In the genomic region with DNA sequence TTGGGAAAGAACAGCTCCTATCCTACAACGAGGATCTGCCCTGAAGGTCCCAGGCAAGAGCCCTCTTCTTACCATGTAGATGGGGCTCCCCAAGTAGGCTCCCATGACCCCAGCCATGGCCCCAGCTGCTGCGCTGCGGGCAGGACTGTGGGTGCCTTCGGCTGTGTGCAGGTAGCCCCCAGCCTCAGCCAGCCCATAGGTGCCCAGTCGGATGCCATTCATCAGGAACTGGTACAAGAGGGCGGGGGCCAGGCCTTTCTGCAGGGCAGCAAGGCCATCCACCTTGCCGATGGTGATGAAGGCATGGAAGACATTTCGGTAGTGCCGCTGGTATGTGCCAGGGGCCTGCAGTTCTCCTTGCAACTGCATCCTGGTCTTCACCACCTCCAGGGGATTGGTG, we compare ENCODE assay signal across 11 cellular contexts. TPM values are rescaled to one million over a fixed set of nuclear protein-coding genes. Genes with fewer than 3 reads are reported as not detected.
DNase-seq lines count a peak whose midpoint lies in the region; ATAC-seq and TF ChIP-seq lines count a peak whose summit lies in the region.
"Had no signal": no experiment of that assay in that cellular context is flagged by ENCODE, and none has a peak within 500 bp of the region (broad histone marks: within the 10 kb centered on the region; RNA-seq: fewer than 3 reads in every experiment).

No MANE protein-coding gene starts in this region.

- POLR2A ChIA-PET in activated CD4-positive, alpha-beta T cell treated with anti-CD3 and anti-CD28 coated beads, Interleukin-2, amount 10 ng/mL, durations not matched to agents 7 days and 5 days (lab: Charles Lee), result no interaction called here

- CTCF ChIA-PET in activated CD4-positive, alpha-beta T cell treated with anti-CD3 and anti-CD28 coated beads, Interleukin-2, amount 10 ng/mL, durations not matched to agents 7 days and 5 days (lab: Charles Lee), result interaction anchor here (0.6 to 1.6 kb wide), 6 partner anchors 12 to 627 kb away, joined by 3 to 4 read pairs (median 3); no protein-coding TSS in a partner anchor

- H3K27me3 Mint-ChIP-seq in activated CD4-positive, alpha-beta T cell treated with anti-CD3 and anti-CD28 coated beads, Interleukin-2, amount 10 ng/mL, durations not matched to agents 7 days and 5 days, result no peaks in the 10 kb centered on the region
- H3K27me3 Mint-ChIP-seq in glutamatergic neuron (ENCODE audit: unreplicated experiment), result peaks cover 3% of the 10 kb centered on the region

- H3K4me1 Mint-ChIP-seq in activated CD4-positive, alpha-beta T cell treated with anti-CD3 and anti-CD28 coated beads, Interleukin-2, amount 10 ng/mL, durations not matched to agents 7 days and 5 days, result peaks cover 52% of the 10 kb centered on the region
- peaks cover 12% of the 10 kb centered on the region for H3K4me1 Mint-ChIP-seq in glutamatergic neuron (ENCODE audit: low read depth, unreplicated experiment)
- peaks cover 52% of the 10 kb centered on the region for H3K4me1 Mint-ChIP-seq in stimulated activated effector memory CD8-positive, alpha-beta T cell treated with anti-CD3 and anti-CD28 coated beads, Interleukin-12 subunit alpha, Interleukin-12 subunit beta, amount 100 ng/mL, for 72 hours

- no peak for TF ChIP-seq CTCF in WERI-Rb-1 (IDR thresholded peaks at IDR 0.05; ENCODE audit: low read depth, low read length)
- TF ChIP-seq CTCF in glutamatergic neuron (IDR thresholded peaks at IDR 0.05; ENCODE audit: partially characterized antibody, unreplicated experiment), result no peak

- no peaks in the 10 kb centered on the region for H3K27me3 ChIP-seq in WERI-Rb-1 (ENCODE audit: insufficient read depth, low read depth, severe bottlenecking)
- H3K27me3 ChIP-seq: esophagus squamous epithelium had no signal

- H3K36me3 ChIP-seq in WERI-Rb-1, result peaks cover 9% of the 10 kb centered on the region
- H3K36me3 ChIP-seq: esophagus squamous epithelium had no signal

- peak overlapping the region; percentile 66; the same call in 1 of the 2 replicates for H3K4me3 ChIP-seq in WERI-Rb-1 (ENCODE audit: low read depth, low read length)

- H3K9me3 Mint-ChIP-seq in activated CD4-positive, alpha-beta T cell treated with anti-CD3 and anti-CD28 coated beads, Interleukin-2, amount 10 ng/mL, durations not matched to agents 7 days and 5 days, result no peaks in the 10 kb centered on the region
- peaks cover 8% of the 10 kb centered on the region for H3K9me3 Mint-ChIP-seq in glutamatergic neuron (ENCODE audit: unreplicated experiment)
- H3K9me3 Mint-ChIP-seq in stimulated activated effector memory CD8-positive, alpha-beta T cell treated with anti-CD3 and anti-CD28 coated beads, Interleukin-12 subunit alpha, Interleukin-12 subunit beta, amount 100 ng/mL, for 72 hours, result no peaks in the 10 kb centered on the region

- peak overlapping the region; percentile 79 for H3K4me3 Mint-ChIP-seq in activated CD4-positive, alpha-beta T cell treated with anti-CD3 and anti-CD28 coated beads, Interleukin-2, amount 10 ng/mL, durations not matched to agents 7 days and 5 days
- H3K4me3 Mint-ChIP-seq in glutamatergic neuron (ENCODE audit: unreplicated experiment), result peak overlapping the region; percentile 91
- peak overlapping the region; percentile 78 for H3K4me3 Mint-ChIP-seq in stimulated activated effector memory CD8-positive, alpha-beta T cell treated with anti-CD3 and anti-CD28 coated beads, Interleukin-12 subunit alpha, Interleukin-12 subunit beta, amount 100 ng/mL, for 72 hours

- ATAC-seq in stimulated activated effector memory CD8-positive, alpha-beta T cell treated with anti-CD3 and anti-CD28 coated beads, Interleukin-12 subunit alpha, Interleukin-12 subunit beta, amount 100 ng/mL, for 72 hours, result no peak

- H3K27ac Mint-ChIP-seq in activated CD4-positive, alpha-beta T cell treated with anti-CD3 and anti-CD28 coated beads, Interleukin-2, amount 10 ng/mL, durations not matched to agents 7 days and 5 days, result peak overlapping the region; percentile 88
- peak overlapping the region; percentile 89 for H3K27ac Mint-ChIP-seq in glutamatergic neuron (ENCODE audit: unreplicated experiment)
- H3K27ac Mint-ChIP-seq in stimulated activated effector memory CD8-positive, alpha-beta T cell treated with anti-CD3 and anti-CD28 coated beads, Interleukin-12 subunit alpha, Interleukin-12 subunit beta, amount 100 ng/mL, for 72 hours, result peak overlapping the region; percentile 94

- no peaks in the 10 kb centered on the region for H3K9me3 ChIP-seq in WERI-Rb-1 (ENCODE audit: severe bottlenecking)
- H3K9me3 ChIP-seq: esophagus squamous epithelium had no signal

- H3K27ac ChIP-seq in WERI-Rb-1, result peak overlapping the region; percentile 91

- H3K36me3 Mint-ChIP-seq in activated CD4-positive, alpha-beta T cell treated with anti-CD3 and anti-CD28 coated beads, Interleukin-2, amount 10 ng/mL, durations not matched to agents 7 days and 5 days (ENCODE audit: low read depth), result peaks cover 19% of the 10 kb centered on the region
- no peaks in the 10 kb centered on the region for H3K36me3 Mint-ChIP-seq in glutamatergic neuron (ENCODE audit: unreplicated experiment)
- peaks cover 7% of the 10 kb centered on the region for H3K36me3 Mint-ChIP-seq in stimulated activated effector memory CD8-positive, alpha-beta T cell treated with anti-CD3 and anti-CD28 coated beads, Interleukin-12 subunit alpha, Interleukin-12 subunit beta, amount 100 ng/mL, for 72 hours

- DNase-seq in activated CD4-positive, alpha-beta T cell treated with anti-CD3 and anti-CD28 coated beads, Interleukin-2, amount 10 ng/mL, durations not matched to agents 7 days and 5 days, result no peak
- no peak for DNase-seq in activated CD4-positive, alpha-beta T cell treated with anti-CD3 and anti-CD28 coated beads, Interleukin-2, amount 50 U/mL, for 1 hour
- DNase-seq in WERI-Rb-1 (no peak), glutamatergic neuron (no peak), NCI-H1092 (lab: John Stamatoyannopoulos, UW) (no peak), AG08395 (ENCODE audit: low spot score) (no peak)
- DNase-seq in stimulated activated effector memory CD8-positive, alpha-beta T cell treated with anti-CD3 and anti-CD28 coated beads, Interleukin-12 subunit alpha, Interleukin-12 subunit beta, amount 100 ng/mL, for 72 hours (ENCODE audit: low spot score in 2 of 2), result no peak
- no peak for DNase-seq in activated CD4-positive, CD25-positive, alpha-beta regulatory T cell (lab: John Stamatoyannopoulos, UW)
- DNase-seq: esophagus squamous epithelium, NCI-H1105 had no signal

RNA-seq across cellular contexts. Expression of gene SLC25A35, which starts 0.8 kb away (rescaled TPM):
- 10 to 100 TPM; 11.7 to 12.4 TPM for total RNA-seq in activated CD4-positive, alpha-beta T cell treated with anti-CD3 and anti-CD28 coated beads, Interleukin-2, amount 10 ng/mL, durations not matched to agents 7 days and 5 days
- total RNA-seq in glutamatergic neuron (ENCODE audit: unreplicated experiment), result 4.0 TPM

RNA-seq across cellular contexts. Expression of gene RANGRF, which starts 5.9 kb away (rescaled TPM):
- total RNA-seq in activated CD4-positive, alpha-beta T cell treated with anti-CD3 and anti-CD28 coated beads, Interleukin-2, amount 10 ng/mL, durations not matched to agents 7 days and 5 days, result 10 to 100 TPM; 41.2 to 48.9 TPM
- total RNA-seq in glutamatergic neuron (ENCODE audit: unreplicated experiment), result 29.5 TPM

RNA-seq across cellular contexts. Expression of gene ARHGEF15, which starts 15.7 kb away (rescaled TPM):
- total RNA-seq in activated CD4-positive, alpha-beta T cell treated with anti-CD3 and anti-CD28 coated beads, Interleukin-2, amount 10 ng/mL, durations not matched to agents 7 days and 5 days, result not detected
- 0.66 TPM for total RNA-seq in glutamatergic neuron (ENCODE audit: unreplicated experiment)
- total RNA-seq: RPMI7951 had no signal

RNA-seq across cellular contexts. Expression of gene PFAS, which starts 45.3 kb away (rescaled TPM):
- total RNA-seq in activated CD4-positive, alpha-beta T cell treated with anti-CD3 and anti-CD28 coated beads, Interleukin-2, amount 10 ng/mL, durations not matched to agents 7 days and 5 days, result 10 to 100 TPM; 54.0 to 60.4 TPM
- 74.6 TPM for total RNA-seq in glutamatergic neuron (ENCODE audit: unreplicated experiment)

RNA-seq across cellular contexts. Expression of gene ODF4, which starts 45.3 kb away (rescaled TPM):
- total RNA-seq in activated CD4-positive, alpha-beta T cell treated with anti-CD3 and anti-CD28 coated beads, Interleukin-2, amount 10 ng/mL, durations not matched to agents 7 days and 5 days, result not detected
- total RNA-seq in glutamatergic neuron (ENCODE audit: unreplicated experiment), result not detected
- total RNA-seq: esophagus squamous epithelium, RPMI7951 had no signal
